Comparison of ENCODE assay signal across 20 cellular contexts in the genomic region with DNA sequence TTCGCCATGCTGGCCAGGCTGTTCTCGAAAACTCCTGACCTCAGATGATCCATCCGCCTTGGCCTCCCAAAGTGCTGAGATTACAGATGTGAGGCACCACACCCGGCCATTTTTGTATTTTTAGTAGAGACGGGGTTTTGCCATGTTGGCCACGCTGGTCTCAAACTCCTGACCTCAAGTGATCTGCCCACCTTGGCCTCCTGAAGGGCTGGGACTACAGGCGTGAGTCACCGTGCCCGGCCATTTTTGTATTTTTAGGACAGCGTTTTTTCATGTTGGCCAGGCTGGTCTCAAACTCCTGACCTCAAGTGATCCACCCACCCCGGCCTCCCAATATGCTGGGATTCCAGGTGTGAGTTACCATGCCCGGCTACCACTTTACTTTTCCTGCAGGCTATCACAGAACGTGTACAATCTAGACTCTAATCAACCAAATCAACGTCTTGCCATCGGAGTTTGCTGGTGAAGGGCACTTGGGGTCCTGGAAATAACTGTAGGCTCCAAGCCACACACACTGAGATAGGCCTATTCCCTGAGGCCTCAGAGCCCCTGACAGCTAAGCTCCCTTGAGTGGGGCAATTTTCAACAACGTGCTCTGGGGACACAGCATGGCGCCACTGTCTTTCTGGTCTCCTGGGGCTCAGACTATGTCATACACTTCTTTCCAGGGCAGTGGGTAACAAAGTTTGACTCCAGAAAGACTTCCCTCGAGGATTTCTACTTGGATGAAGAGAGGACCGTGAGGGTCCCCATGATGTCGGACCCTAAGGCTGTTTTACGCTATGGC. TPM values are rescaled to one million over a fixed set of nuclear protein-coding genes. Genes with fewer than 3 reads are reported as not detected.
DNase-seq lines count a peak whose midpoint lies in the region; ATAC-seq and TF ChIP-seq lines count a peak whose summit lies in the region.
"Had no signal": no experiment of that assay in that cellular context is flagged by ENCODE, and none has a peak within 500 bp of the region (broad histone marks: within the 10 kb centered on the region; RNA-seq: fewer than 3 reads in every experiment).

No MANE protein-coding gene starts in this region.

- CTCF ChIA-PET in WTC11 (lab: Charles Lee), result interaction anchor here (0.6 kb wide), 1 partner anchor 59 kb away, joined by 5 read pairs; no protein-coding TSS in a partner anchor
- CTCF ChIA-PET in activated CD8-positive, alpha-beta memory T cell treated with anti-CD3 and anti-CD28 coated beads, Interleukin-2, amount 10 ng/mL, durations not matched to agents 7 days and 5 days (lab: Charles Lee), result no interaction called here

- peak overlapping the region; percentile 28 for H3K27ac Mint-ChIP-seq in activated T-cell treated with anti-CD3 and anti-CD28 coated beads, Interleukin-2, amount 50 U/mL, for 72 hours
- peak overlapping the region; percentile 57; the same call in 1 of the 2 replicates for H3K27ac Mint-ChIP-seq in WTC11
- H3K27ac Mint-ChIP-seq in activated CD8-positive, alpha-beta memory T cell treated with anti-CD3 and anti-CD28 coated beads, Interleukin-2, amount 10 ng/mL, durations not matched to agents 7 days and 5 days, result no peak overlapping the region

- DNase-seq in activated T-cell treated with anti-CD3 and anti-CD28 coated beads, Interleukin-2, amount 50 U/mL, for 72 hours, result no peak
- DNase-seq in activated T-cell treated with anti-CD3 and anti-CD28 coated beads for 4 hours, result no peak
- DNase-seq in WTC11 (ENCODE audit: low spot score), result no peak
- no peak for DNase-seq in tibial nerve (ENCODE audit: low spot score in 2 of 2)
- no peak for DNase-seq in activated CD8-positive, alpha-beta memory T cell treated with anti-CD3 and anti-CD28 coated beads, Interleukin-2, amount 10 ng/mL, durations not matched to agents 7 days and 5 days
- no peak for DNase-seq in NK-92 treated with Interleukin-12 subunit alpha and Interleukin-12 subunit beta, amount 100 ng/mL, for 24 hours (lab: John Stamatoyannopoulos, UW)
- DNase-seq: activated CD8-positive, alpha-beta T cell treated with anti-CD3 and anti-CD28 coated beads, Interleukin-2, amount 10 ng/mL, durations not matched to agents 7 days and 5 days; activated gamma-delta T cell; dorsolateral prefrontal cortex; hypothalamus; kidney glomerular epithelial cell; MG63; NCI-H2029 treated with DMSO at 0.1 percent for 48 hours; NCI-H524 treated with DMSO at 0.1 percent for 48 hours; PC-3; posterior cingulate gyrus had no signal

- H3K9me3 ChIP-seq in mucosa of rectum (ENCODE audit: control insufficient read depth in 2 of 2, low read length in 2 of 2) (no peaks in the 10 kb centered on the region), tibial nerve (no peaks in the 10 kb centered on the region)
- H3K9me3 ChIP-seq: MG63 had no signal

- POLR2A ChIA-PET in WTC11 (lab: Charles Lee), result no interaction called here

- H3K27ac ChIP-seq in mucosa of rectum (ENCODE audit: low read depth in 2 of 2, low read length in 2 of 2) (peak overlapping the region; percentile 52 to 76), tibial nerve (peak overlapping the region; percentile 15 to 92 (median 49))

- H3K27me3 Mint-ChIP-seq in activated T-cell treated with anti-CD3 and anti-CD28 coated beads, Interleukin-2, amount 50 U/mL, for 72 hours (ENCODE audit: low read depth), result no peaks in the 10 kb centered on the region
- no peaks in the 10 kb centered on the region for H3K27me3 Mint-ChIP-seq in WTC11 (ENCODE audit: low read depth)
- H3K27me3 Mint-ChIP-seq in activated CD8-positive, alpha-beta memory T cell treated with anti-CD3 and anti-CD28 coated beads, Interleukin-2, amount 10 ng/mL, durations not matched to agents 7 days and 5 days, result peaks cover 5% of the 10 kb centered on the region

- H3K4me1 Mint-ChIP-seq in activated T-cell treated with anti-CD3 and anti-CD28 coated beads, Interleukin-2, amount 50 U/mL, for 72 hours (ENCODE audit: low read depth), result peaks cover 7% of the 10 kb centered on the region
- peaks cover 11% of the 10 kb centered on the region for H3K4me1 Mint-ChIP-seq in WTC11
- peaks cover 5% of the 10 kb centered on the region for H3K4me1 Mint-ChIP-seq in activated CD8-positive, alpha-beta memory T cell treated with anti-CD3 and anti-CD28 coated beads, Interleukin-2, amount 10 ng/mL, durations not matched to agents 7 days and 5 days

- H3K4me1 ChIP-seq in mucosa of rectum (ENCODE audit: control insufficient read depth in 2 of 2, insufficient read depth in 2 of 2, low read length in 2 of 2) (peaks cover 0 to 4% of the 10 kb centered on the region in 2 donors), tibial nerve (peaks cover 0 to 39% (median 9%) of the 10 kb centered on the region in 4 donors)

- WGBS in tibial nerve, 2 donors, result 85 to 89% methylated on average over 21 of the region's 21 CpGs

- no peak for TF ChIP-seq POLR2A in tibial nerve (IDR thresholded peaks at IDR 0.05)

- no peak for TF ChIP-seq EP300 in tibial nerve (IDR thresholded peaks at IDR 0.05)

- no peak for ATAC-seq in activated T-cell treated with anti-CD3 and anti-CD28 coated beads, Interleukin-2, amount 50 U/mL, for 72 hours (replicated peaks in 1 of 2)
- ATAC-seq in WTC11 (no peak), HG03378 (IDR thresholded peaks at IDR 0.05; ENCODE audit: unreplicated experiment) (no peak)
- no peak for ATAC-seq in activated CD8-positive, alpha-beta memory T cell treated with anti-CD3 and anti-CD28 coated beads, Interleukin-2, amount 10 ng/mL, durations not matched to agents 7 days and 5 days
- ATAC-seq: activated CD8-positive, alpha-beta T cell treated with anti-CD3 and anti-CD28 coated beads, Interleukin-2, amount 10 ng/mL, durations not matched to agents 7 days and 5 days; PC-3 had no signal

- H3K36me3 Mint-ChIP-seq in activated T-cell treated with anti-CD3 and anti-CD28 coated beads, Interleukin-2, amount 50 U/mL, for 72 hours (ENCODE audit: insufficient read depth in 2 of 2), result no peaks in the 10 kb centered on the region
- peaks cover 20% of the 10 kb centered on the region for H3K36me3 Mint-ChIP-seq in WTC11
- H3K36me3 Mint-ChIP-seq in activated CD8-positive, alpha-beta memory T cell treated with anti-CD3 and anti-CD28 coated beads, Interleukin-2, amount 10 ng/mL, durations not matched to agents 7 days and 5 days, result peaks cover 5% of the 10 kb centered on the region

- TF ChIP-seq CTCF in WTC11 (IDR thresholded peaks at IDR 0.05) (no peak), tibial nerve (IDR thresholded peaks at IDR 0.05) (no peak)

- H3K27me3 ChIP-seq in mucosa of rectum (ENCODE audit: control insufficient read depth in 2 of 2, insufficient read depth in 2 of 2, low read length in 2 of 2) (no peaks in the 10 kb centered on the region), tibial nerve (no peaks in the 10 kb centered on the region)
- H3K27me3 ChIP-seq: dorsolateral prefrontal cortex, MG63 had no signal

- H3K9me3 Mint-ChIP-seq in activated T-cell treated with anti-CD3 and anti-CD28 coated beads, Interleukin-2, amount 50 U/mL, for 72 hours, result no peaks in the 10 kb centered on the region
- no peaks in the 10 kb centered on the region for H3K9me3 Mint-ChIP-seq in WTC11
- H3K9me3 Mint-ChIP-seq in activated CD8-positive, alpha-beta memory T cell treated with anti-CD3 and anti-CD28 coated beads, Interleukin-2, amount 10 ng/mL, durations not matched to agents 7 days and 5 days (ENCODE audit: low read depth), result no peaks in the 10 kb centered on the region

- H3K4me3 ChIP-seq in mucosa of rectum (ENCODE audit: low read length in 2 of 2), result no peak overlapping the region
- H3K4me3 ChIP-seq in tibial nerve, result no peak overlapping the region
- H3K4me3 ChIP-seq: dorsolateral prefrontal cortex, MG63 had no signal

- H3K4me3 Mint-ChIP-seq in activated T-cell treated with anti-CD3 and anti-CD28 coated beads, Interleukin-2, amount 50 U/mL, for 72 hours, result no peak overlapping the region
- H3K4me3 Mint-ChIP-seq in WTC11, result no peak overlapping the region
- no peak overlapping the region for H3K4me3 Mint-ChIP-seq in activated CD8-positive, alpha-beta memory T cell treated with anti-CD3 and anti-CD28 coated beads, Interleukin-2, amount 10 ng/mL, durations not matched to agents 7 days and 5 days
- H3K4me3 Mint-ChIP-seq: activated CD8-positive, alpha-beta T cell treated with anti-CD3 and anti-CD28 coated beads, Interleukin-2, amount 10 ng/mL, durations not matched to agents 7 days and 5 days had no signal

- H3K9ac ChIP-seq in mucosa of rectum (ENCODE audit: low read depth in 1 of 2, low read length in 2 of 2), result no peak overlapping the region

- peaks cover 15 to 16% of the 10 kb centered on the region in 2 donors for H3K36me3 ChIP-seq in mucosa of rectum (ENCODE audit: control insufficient read depth in 2 of 2, insufficient read depth in 2 of 2, low read length in 2 of 2)
- peaks cover 0 to 81% (median 0%) of the 10 kb centered on the region in 3 donors for H3K36me3 ChIP-seq in tibial nerve

RNA-seq across cellular contexts. Expression of a gene that starts 12.7 kb away (rescaled TPM):
- 1 to 10 TPM in 1 of 2 donors, not detected in 1; 2.2 TPM for total RNA-seq in activated T-cell treated with anti-CD3 and anti-CD28 coated beads, Interleukin-2, amount 50 U/mL, for 72 hours
- total RNA-seq in WTC11 (2021), result 16.7 to 26.2 TPM (median 22.1 TPM) in 3 replicates
- total RNA-seq in tibial nerve, result 1,000 to 10,000 TPM in 1 of 4 donors, 100 to 1,000 TPM in 3; 720 to 2,221 (median 908) TPM
- 1 to 10 TPM in 1 of 2 experiments, under 1 TPM in 1; 0.93 to 1.1 TPM for total RNA-seq in activated CD8-positive, alpha-beta memory T cell treated with anti-CD3 and anti-CD28 coated beads, Interleukin-2, amount 10 ng/mL, durations not matched to agents 7 days and 5 days

RNA-seq across cellular contexts. Expression of a gene that starts 31.9 kb away (rescaled TPM):
- 1 to 10 TPM in 1 of 2 donors, under 1 TPM in 1; 0.89 to 1.6 TPM for total RNA-seq in activated T-cell treated with anti-CD3 and anti-CD28 coated beads, Interleukin-2, amount 50 U/mL, for 72 hours
- total RNA-seq in WTC11 (2021), result 1.6 to 2.7 TPM (median 2.1 TPM) in 3 replicates
- 10 to 100 TPM in 2 of 4 donors, 1 to 10 TPM in 2; 6.1 to 21.3 (median 11.4) TPM for total RNA-seq in tibial nerve
- under 1 TPM; 0.18 to 0.19 TPM for total RNA-seq in activated CD8-positive, alpha-beta memory T cell treated with anti-CD3 and anti-CD28 coated beads, Interleukin-2, amount 10 ng/mL, durations not matched to agents 7 days and 5 days
- total RNA-seq: H4, temporal lobe had no signal

RNA-seq across cellular contexts. Expression of a gene that starts 50.1 kb away (rescaled TPM):
- 10 to 100 TPM in 1 of 2 donors, 1 to 10 TPM in 1; 9.4 to 11.2 TPM for total RNA-seq in activated T-cell treated with anti-CD3 and anti-CD28 coated beads, Interleukin-2, amount 50 U/mL, for 72 hours
- total RNA-seq in WTC11 (2021) (14.0 to 16.4 TPM (median 15.1 TPM) in 3 replicates), tibial nerve (100 to 1,000 TPM in 2 of 4 donors, 10 to 100 TPM in 2; 54.4 to 111 (median 92.0) TPM)
- 10 to 100 TPM; 28.7 to 32.1 TPM for total RNA-seq in activated CD8-positive, alpha-beta memory T cell treated with anti-CD3 and anti-CD28 coated beads, Interleukin-2, amount 10 ng/mL, durations not matched to agents 7 days and 5 days

RNA-seq across cellular contexts. Expression of a gene that starts 55.1 kb away (rescaled TPM):
- 10 to 100 TPM; 23.0 to 30.6 TPM for total RNA-seq in activated T-cell treated with anti-CD3 and anti-CD28 coated beads, Interleukin-2, amount 50 U/mL, for 72 hours
- total RNA-seq in WTC11 (2021) (24.1 to 28.8 TPM (median 28.2 TPM) in 3 replicates), tibial nerve (10 to 100 TPM; 15.1 to 19.9 (median 17.5) TPM)
- total RNA-seq in activated CD8-positive, alpha-beta memory T cell treated with anti-CD3 and anti-CD28 coated beads, Interleukin-2, amount 10 ng/mL, durations not matched to agents 7 days and 5 days, result 10 to 100 TPM; 34.7 to 45.4 TPM

RNA-seq across cellular contexts. Expression of a gene that starts 55.2 kb away (rescaled TPM):
- 100 to 1,000 TPM; 178 to 211 TPM for total RNA-seq in activated T-cell treated with anti-CD3 and anti-CD28 coated beads, Interleukin-2, amount 50 U/mL, for 72 hours
- total RNA-seq in WTC11 (2021), result 158 to 177 TPM (median 163 TPM) in 3 replicates
- total RNA-seq in tibial nerve, result 10 to 100 TPM; 18.0 to 31.0 (median 26.7) TPM
- 100 to 1,000 TPM; 196 to 249 TPM for total RNA-seq in activated CD8-positive, alpha-beta memory T cell treated with anti-CD3 and anti-CD28 coated beads, Interleukin-2, amount 10 ng/mL, durations not matched to agents 7 days and 5 days

Comparison
In these comparisons a context has a peak if more than half of its experiments do, and no peak if none do; other contexts are left out.
1. RNA of a gene that starts 12.7 kb away (total RNA-seq): 720 to 2,221 TPM in tibial nerve; 16.7 to 26.2 TPM in WTC11, 2.2 TPM in activated T-cell treated with anti-CD3 and anti-CD28 coated beads, Interleukin-2, amount 50 U/mL, for 72 hours and 0.93 to 1.1 TPM in activated CD8-positive, alpha-beta memory T cell treated with anti-CD3 and anti-CD28 coated beads, Interleukin-2, amount 10 ng/mL, durations not matched to agents 7 days and 5 days; every median in the first group is over 10 times any median in the second.